22 cellular contexts compared by ENCODE assay signal in the genomic region with DNA sequence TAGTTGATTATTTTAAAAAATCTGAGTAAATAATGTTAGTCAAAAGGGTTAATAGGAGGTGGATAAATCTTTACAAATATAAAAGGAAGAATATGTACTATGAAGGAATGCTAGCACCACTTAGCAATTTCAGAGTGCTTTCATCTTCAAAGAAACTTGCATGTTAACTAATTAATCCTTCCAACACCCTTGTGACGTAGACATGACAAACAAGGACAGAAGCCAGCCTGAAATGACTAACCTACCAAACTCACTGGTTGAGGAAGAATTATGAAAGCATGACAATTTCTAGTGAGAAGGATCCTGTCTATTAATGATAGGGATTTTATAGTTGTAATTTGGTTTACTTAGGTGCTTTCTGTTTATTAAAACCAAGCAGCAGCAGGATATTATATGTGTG.
DNase-seq lines count a peak whose midpoint lies in the region; TF ChIP-seq lines count a peak whose summit lies in the region.
"Had no signal": no experiment of that assay in that cellular context is flagged by ENCODE, and none has a peak within 500 bp of the region (broad histone marks: within the 10 kb centered on the region; RNA-seq: fewer than 3 reads in every experiment).

No MANE protein-coding gene starts in this region.

- H3K4me1 ChIP-seq in mesenchymal stem cell (ENCODE audit: control insufficient read depth, insufficient read depth, low read depth, low read length) = no peaks in the 10 kb centered on the region
- H3K4me1 ChIP-seq: BE2C, Peyer's patch had no signal

- H2AFZ ChIP-seq in mesenchymal stem cell (ENCODE audit: low read depth, low read length) = no peak overlapping the region

- no peak overlapping the region for H4K8ac ChIP-seq in mesenchymal stem cell (ENCODE audit: low read length)

- TF ChIP-seq CTCF in VCaP (conservative IDR thresholded peaks at IDR 0.05) = no peak
- no peak for TF ChIP-seq CTCF in fibroblast of mammary gland (conservative IDR thresholded peaks at IDR 0.05; ENCODE audit: control insufficient read depth, insufficient read depth, low read depth, low read length)

- H3K9me3 ChIP-seq in mesenchymal stem cell (ENCODE audit: control insufficient read depth, low read length) = no peaks in the 10 kb centered on the region
- H3K9me3 ChIP-seq: BE2C, Caco-2, Peyer's patch, SJSA1 had no signal

- H3K4ac ChIP-seq in mesenchymal stem cell (ENCODE audit: low read depth in 1 of 2, low read length in 2 of 2) = no peak overlapping the region

- H2BK15ac ChIP-seq in mesenchymal stem cell (ENCODE audit: low read depth, poor library complexity, severe bottlenecking) = no peak overlapping the region

- H3K18ac ChIP-seq in mesenchymal stem cell (ENCODE audit: low read depth in 1 of 2, low read length in 2 of 2) = no peak overlapping the region

- H2BK120ac ChIP-seq in mesenchymal stem cell (ENCODE audit: low read depth, low read length) = no peak overlapping the region

- H2BK5ac ChIP-seq in mesenchymal stem cell (ENCODE audit: low read depth, low read length, poor library complexity, severe bottlenecking) = no peak overlapping the region

- no peak overlapping the region for H3K14ac ChIP-seq in mesenchymal stem cell (ENCODE audit: low read length in 2 of 2)

- H4K91ac ChIP-seq in mesenchymal stem cell (ENCODE audit: low read length) = no peak overlapping the region

- 60% methylated on average over 1 of the region's 1 CpG for WGBS in mesenchymal stem cell

- peak overlapping the region; percentile 11 for H3K9ac ChIP-seq in mesenchymal stem cell (ENCODE audit: low read length)

- H3K79me1 ChIP-seq in mesenchymal stem cell (replicated peaks; ENCODE audit: low read length, poor library complexity, severe bottlenecking) = no peaks in the 10 kb centered on the region

- H3K27me3 ChIP-seq in mesenchymal stem cell (ENCODE audit: control insufficient read depth in 1 of 2, insufficient read depth in 1 of 2, low read length in 2 of 2) = no peaks in the 10 kb centered on the region
- H3K27me3 ChIP-seq: BE2C, Peyer's patch, SJSA1 had no signal

- H3K36me3 ChIP-seq in mesenchymal stem cell (ENCODE audit: control insufficient read depth in 1 of 2, insufficient read depth in 2 of 2, low read depth in 1 of 2, low read length in 2 of 2) = no peaks in the 10 kb centered on the region
- H3K36me3 ChIP-seq: BE2C, Peyer's patch, SJSA1 had no signal

- no peak overlapping the region for H2AK5ac ChIP-seq in mesenchymal stem cell (ENCODE audit: low read length, severe bottlenecking)

- H3K4me3 ChIP-seq in fibroblast of mammary gland (ENCODE audit: control insufficient read depth, low read depth, low read length) = no peak overlapping the region
- no peak overlapping the region for H3K4me3 ChIP-seq in mesenchymal stem cell (ENCODE audit: insufficient read depth in 1 of 2, low read depth in 1 of 2, low read length in 2 of 2)
- H3K4me3 ChIP-seq: Peyer's patch, SJSA1 had no signal

- H2BK12ac ChIP-seq in mesenchymal stem cell (ENCODE audit: low read length in 2 of 2) = no peak overlapping the region

- peak; percentile 2 for DNase-seq in fibroblast of mammary gland (ENCODE audit: low read depth)
- DNase-seq in mesenchymal stem cell = no peak
- DNase-seq in AML-193 (lab: John Stamatoyannopoulos, UW) = no peak
- DNase-seq in activated CD4-positive, CD25-positive, alpha-beta regulatory T cell (lab: John Stamatoyannopoulos, UW) = no peak
- no peak for DNase-seq in stimulated activated naive CD4-positive, alpha-beta T cell treated with Interleukin-2 at 50 U/mL for 16 hours (lab: John Stamatoyannopoulos, UW)
- DNase-seq in occipital lobe (lab: John Stamatoyannopoulos, UW) = no peak
- DNase-seq: ACHN; BE2C; Caco-2; CD4-positive, CD25-positive, alpha-beta regulatory T cell; DMS153; GDM1; MM.1S; NCI-H1092; NCI-H146; NCI-H2029 treated with DMSO at 0.1 percent for 48 hours; NCI-H2171 treated with DMSO at 0.1 percent for 48 hours; NCI-H446; NCI-H69; Peyer's patch had no signal

- no peak overlapping the region for H3K23ac ChIP-seq in mesenchymal stem cell (ENCODE audit: low read length in 2 of 2)

- H3K27ac ChIP-seq in VCaP (peak overlapping the region; percentile 6; the same call in 1 of the 2 replicates), mesenchymal stem cell (ENCODE audit: low read length, poor library complexity, severe bottlenecking) (no peak overlapping the region)
- H3K27ac ChIP-seq: Peyer's patch, SJSA1 had no signal

- H3K4me2 ChIP-seq in mesenchymal stem cell (ENCODE audit: low read length, poor library complexity, severe bottlenecking) = no peak overlapping the region
